Comparison of ENCODE assay signal across 11 cellular contexts in the genomic region with DNA sequence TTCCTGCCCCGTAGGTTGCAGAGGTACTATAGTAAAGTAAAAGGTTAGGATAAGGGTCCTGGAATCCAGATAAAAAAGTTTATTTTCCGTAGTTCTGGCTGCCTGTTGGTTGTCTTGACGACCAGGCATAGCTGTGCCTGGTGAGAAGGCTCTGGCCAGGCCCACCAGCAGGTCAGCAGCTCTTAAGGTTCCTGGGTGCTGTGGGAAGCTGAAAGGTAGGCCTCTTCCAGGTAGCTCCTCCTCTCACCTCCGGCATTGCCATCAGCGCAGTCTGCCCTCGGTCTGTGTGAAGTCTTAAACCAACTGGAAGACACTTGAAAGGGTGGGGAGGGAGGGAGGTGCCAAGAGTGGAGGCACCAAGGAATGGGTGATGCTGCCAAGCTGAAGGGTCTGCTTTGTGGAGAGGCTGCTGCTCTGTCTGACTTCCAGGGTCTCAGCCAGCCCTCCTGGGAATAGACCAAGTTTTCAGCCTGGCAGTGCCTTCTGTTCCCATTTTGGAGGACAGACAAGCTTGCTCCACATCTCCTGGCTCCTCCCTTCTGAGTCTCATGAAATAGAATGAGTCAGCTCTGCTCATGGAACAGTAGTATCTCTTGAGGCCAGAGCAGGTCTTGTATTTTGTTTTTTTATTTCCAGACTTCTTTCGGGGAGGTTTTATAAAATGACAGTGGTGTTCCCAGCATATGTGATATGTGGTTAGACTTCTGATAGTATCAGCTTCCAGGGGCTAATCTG. TPM values are rescaled to one million over a fixed set of nuclear protein-coding genes. Genes with fewer than 3 reads are reported as not detected.
DNase-seq lines count a peak whose midpoint lies in the region; ATAC-seq, FAIRE-seq and TF ChIP-seq lines count a peak whose summit lies in the region.
"Had no signal": no experiment of that assay in that cellular context is flagged by ENCODE, and none has a peak within 500 bp of the region (broad histone marks: within the 10 kb centered on the region; RNA-seq: fewer than 3 reads in every experiment).

No MANE protein-coding gene starts in this region.

- FAIRE-seq in HepG2 (lab: Jason Lieb, UNC): no peak
- FAIRE-seq: frontal cortex had no signal

- POLR2A ChIA-PET in HepG2 (lab: Yijun Ruan, JAX): no interaction called here

- H3K4me2 ChIP-seq in HepG2 (ENCODE audit: low read depth, low read length): no peak overlapping the region

- in situ Hi-C loops in HepG2 (cut with HindIII; ENCODE audit: extremely low pct_ligation_motif_present, low pct_unique_long_range_greater_than_20kb): no loop called here
- in situ Hi-C loops in HAP-1 (cut with MboI; ENCODE audit: low sequenced_read_pairs): no loop called here

- CTCF ChIA-PET in HepG2 (lab: Yijun Ruan, JAX; ENCODE audit: low intra/inter-chr PET ratio, low total read pairs): no interaction called here

- H3K36me3 ChIP-seq in liver (ENCODE audit: control insufficient read depth in 4 of 4, insufficient read depth in 3 of 4, low read depth in 1 of 4, low read length in 3 of 4) (peaks cover 3 to 29% (median 16%) of the 10 kb centered on the region in 4 donors), HepG2 (replicated peaks in 1 of 2; ENCODE audit: control insufficient read depth in 1 of 2, insufficient read depth in 2 of 2, low read length in 2 of 2) (peaks cover 7 to 53% of the 10 kb centered on the region in 2 experiments), aorta (ENCODE audit: control insufficient read depth in 1 of 2, insufficient read depth in 2 of 2, low read length in 1 of 2) (peaks cover 7 to 13% of the 10 kb centered on the region in 2 donors), HAP-1 (replicated peaks) (peaks cover 89% of the 10 kb centered on the region)

- TF ChIP-seq EP300 in HepG2 (IDR thresholded peaks at IDR 0.05; ENCODE audit: low read depth in 2 of 2, low read length in 2 of 2): no peak
- no peak for TF ChIP-seq EP300 in HepG2 (CRISPR knock-in tag; IDR thresholded peaks at IDR 0.05; ENCODE audit: borderline replicate concordance)

- TF ChIP-seq POLR2A in HepG2 (IDR thresholded peaks at IDR 0.05; ENCODE audit: insufficient read depth in 1 of 2, low read depth in 2 of 2, low read length in 2 of 2): no peak

- H3K79me2 ChIP-seq in HepG2 (ENCODE audit: insufficient read depth, low read length): no peaks in the 10 kb centered on the region

- WGBS in liver: 64% methylated on average over 7 of the region's 7 CpGs
- WGBS in HepG2 (ENCODE audit: low lambda C conversion rate): 98% methylated on average over 7 of the region's 7 CpGs
- 75 to 79% methylated on average over 7 of the region's 7 CpGs for WGBS in aorta, 2 donors

- H3K27ac ChIP-seq in liver (ENCODE audit: low read depth in 1 of 2, low read length in 2 of 2) (peak overlapping the region; percentile 64 to 65), HepG2 (ENCODE audit: extremely low read length, insufficient read depth, low read length) (no peak overlapping the region), caudate nucleus (ENCODE audit: low read depth, low read length) (peak overlapping the region; percentile 72), layer of hippocampus (ENCODE audit: low read depth, low read length) (peak overlapping the region; percentile 73), aorta (ENCODE audit: low read depth in 1 of 2, low read length in 2 of 2) (no peak overlapping the region)

- H3K27me3 ChIP-seq in liver (ENCODE audit: control insufficient read depth in 4 of 4, insufficient read depth in 4 of 4, low read length in 3 of 4) (no peaks in the 10 kb centered on the region), HepG2 (ENCODE audit: control insufficient read depth in 1 of 2, insufficient read depth in 2 of 2, low read length in 2 of 2) (no peaks in the 10 kb centered on the region), layer of hippocampus (ENCODE audit: control insufficient read depth, insufficient read depth, low read length) (no peaks in the 10 kb centered on the region), aorta (ENCODE audit: control insufficient read depth in 1 of 2, insufficient read depth in 2 of 2, low read length in 1 of 2) (no peaks in the 10 kb centered on the region), HAP-1 (ENCODE audit: low read depth) (no peaks in the 10 kb centered on the region)

- intact Hi-C loops in HepG2 (cut with micrococcal nuclease; ENCODE audit: unreplicated experiment): no loop called here
- intact Hi-C loops in aorta (cut with DNase I): loop anchor here (10.0 kb wide), 2 partner anchors 244 to 254 kb away; a partner anchor contains a TSS

- no peak for ATAC-seq in HepG2
- peak; percentile 66 for ATAC-seq in aorta (ENCODE audit: low FRiP score)

- H3K9ac ChIP-seq in liver (ENCODE audit: low read depth in 1 of 2, low read length in 2 of 2): no peak overlapping the region
- no peak overlapping the region for H3K9ac ChIP-seq in HepG2 (ENCODE audit: insufficient read depth, low read depth, low read length)

- H3K9me3 ChIP-seq in liver (ENCODE audit: control insufficient read depth in 4 of 4, low read length in 3 of 4) (no peaks in the 10 kb centered on the region), HepG2 (ENCODE audit: low read length) (no peaks in the 10 kb centered on the region), aorta (ENCODE audit: control insufficient read depth, low read length) (no peaks in the 10 kb centered on the region), HAP-1 (no peaks in the 10 kb centered on the region)

- DNase-seq in HepG2 (ENCODE audit: low spot score): no peak
- DNase-seq in caudate nucleus (lab: John Stamatoyannopoulos, UW): peak in 28 of 61 donors; percentile 4 to 80 (median 19)
- DNase-seq in aorta: peak in 1 of 2 donors; percentile 56
- DNase-seq in NK-92 treated with Interleukin-12 subunit alpha and Interleukin-12 subunit beta, amount 100 ng/mL, for 24 hours (lab: John Stamatoyannopoulos, UW): no peak
- no peak for DNase-seq in DMS153 treated with DMSO at 0.1 percent for 48 hours (lab: John Stamatoyannopoulos, UW; ENCODE audit: unreplicated experiment)
- DNase-seq in HAP-1 (ENCODE audit: low spot score in 2 of 2): no peak
- DNase-seq: DMS79 treated with DMSO at 0.1 percent for 48 hours; stimulated activated CD4-positive, alpha-beta T cell treated with anti-CD3 and anti-CD28 coated beads, Interleukin-4, amount 100 ng/mL, for 1 hour had no signal

- no TSS peak for BruUV-seq in HepG2 (replicated peaks; lab: Mats Ljungman, UMichigan)

- H3K4me3 ChIP-seq in liver (ENCODE audit: low read depth in 1 of 3, low read length in 3 of 3) (no peak overlapping the region), HepG2 (replicated peaks in 1 of 3; ENCODE audit: insufficient read depth in 1 of 3, low read depth in 2 of 3, low read length in 3 of 3) (no peak overlapping the region), aorta (ENCODE audit: low read length in 2 of 2) (no peak overlapping the region), HAP-1 (no peak overlapping the region)

- no peak overlapping the region for H2AFZ ChIP-seq in HepG2 (ENCODE audit: low read length)

- no peak for TF ChIP-seq CTCF in liver (IDR thresholded peaks at IDR 0.05; ENCODE audit: low read depth, low read length, missing input control)
- TF ChIP-seq CTCF in HepG2 (CRISPR knock-in tag; IDR thresholded peaks at IDR 0.05): no peak

- no peak for TF ChIP-seq RAD21 in liver (IDR thresholded peaks at IDR 0.05)
- TF ChIP-seq RAD21 in HepG2 (CRISPR knock-in tag; IDR thresholded peaks at IDR 0.05): no peak

- H3K4me1 ChIP-seq in liver (ENCODE audit: control insufficient read depth in 4 of 4, insufficient read depth in 4 of 4, low read length in 3 of 4) (peaks cover 6 to 52% (median 38%) of the 10 kb centered on the region in 4 donors), HepG2 (ENCODE audit: insufficient read depth, low read length) (peaks cover 30% of the 10 kb centered on the region), aorta (ENCODE audit: control insufficient read depth in 1 of 2, insufficient read depth in 2 of 2, low read length in 2 of 2) (no peaks in the 10 kb centered on the region), HAP-1 (no peaks in the 10 kb centered on the region)

- no peaks in the 10 kb centered on the region for H4K20me1 ChIP-seq in HepG2 (ENCODE audit: insufficient read depth, low read length)

RNA-seq across cellular contexts. Expression of a gene that starts 5.2 kb away (rescaled TPM):
- total RNA-seq in liver (100 to 1,000 TPM in 1 of 2 donors, 10 to 100 TPM in 1; 54.2 to 152 TPM), HepG2 (2016; rRNA removed; fragmentation: Illumina TruSeq; extraction: Trizol) (22.4 and 27.7 TPM in 2 replicates), aorta (10 to 100 TPM; 11.3 to 15.6 TPM)
- polyA plus RNA-seq in liver (100 to 1,000 TPM; 102 to 162 TPM), HepG2 (2011; rRNA removed) (17.4 and 25.4 TPM in 2 replicates), aorta (10 to 100 TPM; 29.2 to 36.9 TPM)
- 6.0 and 6.3 TPM in 2 replicates for total RNA-seq in HepG2 (2016; cell fraction: cytosol; rRNA removed; fragmentation: Illumina TruSeq; extraction: Trizol; ENCODE audit: low read depth)
- total RNA-seq in HepG2 (2016; cell fraction: insoluble cytoplasmic fraction; rRNA removed; fragmentation: Illumina TruSeq; extraction: Trizol): 23.1 and 29.1 TPM in 2 replicates
- 9.4 and 9.6 TPM in 2 replicates for total RNA-seq in HepG2 (2016; cell fraction: membrane; rRNA removed; fragmentation: Illumina TruSeq; extraction: Trizol)
- 15.4 and 17.9 TPM in 2 replicates for total RNA-seq in HepG2 (2016; cell fraction: nucleus; rRNA removed; fragmentation: Illumina TruSeq; extraction: Trizol)
- 18.0 and 24.2 TPM in 2 replicates for polyA plus RNA-seq in HepG2 (2011; cell fraction: cytosol; rRNA removed)
- polyA plus RNA-seq in HepG2 (2011; cell fraction: nucleus; rRNA removed): 56.5 and 57.9 TPM in 2 replicates
- polyA plus RNA-seq in HepG2 (2012): 16.1 and 18.5 TPM in 2 replicates
- 4.5 and 4.6 TPM in 2 replicates for polyA plus RNA-seq in HepG2 (2016; cell fraction: cytosol; fragmentation: Illumina TruSeq; extraction: Trizol; ENCODE audit: low read depth)
- polyA plus RNA-seq in HepG2 (2016; cell fraction: insoluble cytoplasmic fraction; fragmentation: Illumina TruSeq; extraction: Trizol; ENCODE audit: low read depth): 17.0 and 22.0 TPM in 2 replicates
- 5.6 and 5.7 TPM in 2 replicates for polyA plus RNA-seq in HepG2 (2016; cell fraction: membrane; fragmentation: Illumina TruSeq; extraction: Trizol; ENCODE audit: low read depth)
- polyA plus RNA-seq in HepG2 (2016; cell fraction: nucleus; fragmentation: Illumina TruSeq; extraction: Trizol; ENCODE audit: insufficient read depth, low read depth): 30.9 and 31.9 TPM in 2 replicates
- 6.9 and 23.2 TPM in 2 replicates for polyA minus RNA-seq in HepG2 (2011; rRNA and poly(A)+ RNA removed; ENCODE audit: low replicate concordance)
- 15.2 and 16.1 TPM in 2 replicates for polyA minus RNA-seq in HepG2 (2011; cell fraction: cytosol; rRNA and poly(A)+ RNA removed)
- polyA minus RNA-seq in HepG2 (2011; cell fraction: nucleus; rRNA and poly(A)+ RNA removed): 9.3 and 10.6 TPM in 2 replicates

RNA-seq across cellular contexts. Expression of a gene that starts 10.1 kb away (rescaled TPM):
- total RNA-seq in liver (10 to 100 TPM; 16.8 to 24.8 TPM), HepG2 (2016; rRNA removed; fragmentation: Illumina TruSeq; extraction: Trizol) (19.6 and 30.7 TPM in 2 replicates), aorta (10 to 100 TPM; 18.6 to 24.4 TPM)
- polyA plus RNA-seq in liver (1 to 10 TPM; 3.8 to 6.8 TPM), HepG2 (2011; rRNA removed) (18.6 and 19.7 TPM in 2 replicates), aorta (10 to 100 TPM; 13.6 to 15.9 TPM)
- 4.9 and 5.2 TPM in 2 replicates for total RNA-seq in HepG2 (2016; cell fraction: cytosol; rRNA removed; fragmentation: Illumina TruSeq; extraction: Trizol; ENCODE audit: low read depth)
- total RNA-seq in HepG2 (2016; cell fraction: insoluble cytoplasmic fraction; rRNA removed; fragmentation: Illumina TruSeq; extraction: Trizol): 20.3 and 28.2 TPM in 2 replicates
- 13.5 and 13.6 TPM in 2 replicates for total RNA-seq in HepG2 (2016; cell fraction: membrane; rRNA removed; fragmentation: Illumina TruSeq; extraction: Trizol)
- 15.8 and 19.8 TPM in 2 replicates for total RNA-seq in HepG2 (2016; cell fraction: nucleus; rRNA removed; fragmentation: Illumina TruSeq; extraction: Trizol)
- polyA plus RNA-seq in HepG2 (2011; cell fraction: cytosol; rRNA removed): 14.9 and 17.8 TPM in 2 replicates
- 19.3 and 19.7 TPM in 2 replicates for polyA plus RNA-seq in HepG2 (2011; cell fraction: nucleus; rRNA removed)
- 16.7 and 17.6 TPM in 2 replicates for polyA plus RNA-seq in HepG2 (2012)
- polyA plus RNA-seq in HepG2 (2016; cell fraction: cytosol; fragmentation: Illumina TruSeq; extraction: Trizol; ENCODE audit: low read depth): 3.8 and 4.1 TPM in 2 replicates
- 27.6 and 27.9 TPM in 2 replicates for polyA plus RNA-seq in HepG2 (2016; cell fraction: insoluble cytoplasmic fraction; fragmentation: Illumina TruSeq; extraction: Trizol; ENCODE audit: low read depth)
- 9.0 TPM in 2 replicates for polyA plus RNA-seq in HepG2 (2016; cell fraction: membrane; fragmentation: Illumina TruSeq; extraction: Trizol; ENCODE audit: low read depth)
- polyA plus RNA-seq in HepG2 (2016; cell fraction: nucleus; fragmentation: Illumina TruSeq; extraction: Trizol; ENCODE audit: insufficient read depth, low read depth): 25.6 and 26.1 TPM in 2 replicates
- polyA minus RNA-seq in HepG2 (2011; rRNA and poly(A)+ RNA removed; ENCODE audit: low replicate concordance): 27.6 and 29.3 TPM in 2 replicates
- 14.1 and 15.8 TPM in 2 replicates for polyA minus RNA-seq in HepG2 (2011; cell fraction: cytosol; rRNA and poly(A)+ RNA removed)
- polyA minus RNA-seq in HepG2 (2011; cell fraction: nucleus; rRNA and poly(A)+ RNA removed): 11.6 and 11.8 TPM in 2 replicates

RNA-seq across cellular contexts. Expression of a gene that starts 33.5 kb away (rescaled TPM):
- total RNA-seq in liver (100 to 1,000 TPM in 1 of 2 donors, 10 to 100 TPM in 1; 61.4 to 170 TPM), HepG2 (2016; rRNA removed; fragmentation: Illumina TruSeq; extraction: Trizol) (95.5 and 156 TPM in 2 replicates), aorta (10 to 100 TPM; 67.4 to 92.0 TPM)
- polyA plus RNA-seq in liver (100 to 1,000 TPM in 1 of 2 donors, 10 to 100 TPM in 1; 96.3 to 134 TPM), HepG2 (2011; rRNA removed) (35.3 and 49.8 TPM in 2 replicates), aorta (10 to 100 TPM; 19.7 to 27.7 TPM)
- 31.1 and 43.3 TPM in 2 replicates for total RNA-seq in HepG2 (2016; cell fraction: cytosol; rRNA removed; fragmentation: Illumina TruSeq; extraction: Trizol; ENCODE audit: low read depth)
- 92.5 and 153 TPM in 2 replicates for total RNA-seq in HepG2 (2016; cell fraction: insoluble cytoplasmic fraction; rRNA removed; fragmentation: Illumina TruSeq; extraction: Trizol)
- total RNA-seq in HepG2 (2016; cell fraction: membrane; rRNA removed; fragmentation: Illumina TruSeq; extraction: Trizol): 74.8 and 84.9 TPM in 2 replicates
- 133 and 164 TPM in 2 replicates for total RNA-seq in HepG2 (2016; cell fraction: nucleus; rRNA removed; fragmentation: Illumina TruSeq; extraction: Trizol)
- polyA plus RNA-seq in HepG2 (2011; cell fraction: cytosol; rRNA removed): 26.8 and 37.8 TPM in 2 replicates
- 18.9 and 25.8 TPM in 2 replicates for polyA plus RNA-seq in HepG2 (2011; cell fraction: nucleus; rRNA removed)
- 53.8 and 55.5 TPM in 2 replicates for polyA plus RNA-seq in HepG2 (2012)
- polyA plus RNA-seq in HepG2 (2016; cell fraction: cytosol; fragmentation: Illumina TruSeq; extraction: Trizol; ENCODE audit: low read depth): 50.6 and 60.4 TPM in 2 replicates
- polyA plus RNA-seq in HepG2 (2016; cell fraction: insoluble cytoplasmic fraction; fragmentation: Illumina TruSeq; extraction: Trizol; ENCODE audit: low read depth): 79.3 and 82.1 TPM in 2 replicates
- 61.3 and 75.0 TPM in 2 replicates for polyA plus RNA-seq in HepG2 (2016; cell fraction: membrane; fragmentation: Illumina TruSeq; extraction: Trizol; ENCODE audit: low read depth)
- 177 and 196 TPM in 2 replicates for polyA plus RNA-seq in HepG2 (2016; cell fraction: nucleus; fragmentation: Illumina TruSeq; extraction: Trizol; ENCODE audit: insufficient read depth, low read depth)
- 39.9 and 58.9 TPM in 2 replicates for polyA minus RNA-seq in HepG2 (2011; rRNA and poly(A)+ RNA removed; ENCODE audit: low replicate concordance)
- polyA minus RNA-seq in HepG2 (2011; cell fraction: cytosol; rRNA and poly(A)+ RNA removed): 37.0 and 60.4 TPM in 2 replicates
- polyA minus RNA-seq in HepG2 (2011; cell fraction: nucleus; rRNA and poly(A)+ RNA removed): 19.3 and 30.8 TPM in 2 replicates

Comparison
In these comparisons a context has a peak if more than half of its experiments do, and no peak if none do; other contexts are left out.
1. H3K27ac ChIP-seq: peak in liver (2 of 2), caudate nucleus (single experiment) and layer of hippocampus (single experiment); none in HepG2 (single experiment) and aorta (0 of 2).